Comparison of ENCODE assay signal across 1 cellular context in genomic region chr6:152969688-152970418, GRCh38.
TF ChIP-seq lines count a peak whose summit lies in the region.

No MANE protein-coding gene starts in this region.

TF ChIP-seq in WTC11, 78 proteins besides CTCF, POLR2A, EP300 and RAD21 (continued from another document):
- TF ChIP-seq, protein P1, sequence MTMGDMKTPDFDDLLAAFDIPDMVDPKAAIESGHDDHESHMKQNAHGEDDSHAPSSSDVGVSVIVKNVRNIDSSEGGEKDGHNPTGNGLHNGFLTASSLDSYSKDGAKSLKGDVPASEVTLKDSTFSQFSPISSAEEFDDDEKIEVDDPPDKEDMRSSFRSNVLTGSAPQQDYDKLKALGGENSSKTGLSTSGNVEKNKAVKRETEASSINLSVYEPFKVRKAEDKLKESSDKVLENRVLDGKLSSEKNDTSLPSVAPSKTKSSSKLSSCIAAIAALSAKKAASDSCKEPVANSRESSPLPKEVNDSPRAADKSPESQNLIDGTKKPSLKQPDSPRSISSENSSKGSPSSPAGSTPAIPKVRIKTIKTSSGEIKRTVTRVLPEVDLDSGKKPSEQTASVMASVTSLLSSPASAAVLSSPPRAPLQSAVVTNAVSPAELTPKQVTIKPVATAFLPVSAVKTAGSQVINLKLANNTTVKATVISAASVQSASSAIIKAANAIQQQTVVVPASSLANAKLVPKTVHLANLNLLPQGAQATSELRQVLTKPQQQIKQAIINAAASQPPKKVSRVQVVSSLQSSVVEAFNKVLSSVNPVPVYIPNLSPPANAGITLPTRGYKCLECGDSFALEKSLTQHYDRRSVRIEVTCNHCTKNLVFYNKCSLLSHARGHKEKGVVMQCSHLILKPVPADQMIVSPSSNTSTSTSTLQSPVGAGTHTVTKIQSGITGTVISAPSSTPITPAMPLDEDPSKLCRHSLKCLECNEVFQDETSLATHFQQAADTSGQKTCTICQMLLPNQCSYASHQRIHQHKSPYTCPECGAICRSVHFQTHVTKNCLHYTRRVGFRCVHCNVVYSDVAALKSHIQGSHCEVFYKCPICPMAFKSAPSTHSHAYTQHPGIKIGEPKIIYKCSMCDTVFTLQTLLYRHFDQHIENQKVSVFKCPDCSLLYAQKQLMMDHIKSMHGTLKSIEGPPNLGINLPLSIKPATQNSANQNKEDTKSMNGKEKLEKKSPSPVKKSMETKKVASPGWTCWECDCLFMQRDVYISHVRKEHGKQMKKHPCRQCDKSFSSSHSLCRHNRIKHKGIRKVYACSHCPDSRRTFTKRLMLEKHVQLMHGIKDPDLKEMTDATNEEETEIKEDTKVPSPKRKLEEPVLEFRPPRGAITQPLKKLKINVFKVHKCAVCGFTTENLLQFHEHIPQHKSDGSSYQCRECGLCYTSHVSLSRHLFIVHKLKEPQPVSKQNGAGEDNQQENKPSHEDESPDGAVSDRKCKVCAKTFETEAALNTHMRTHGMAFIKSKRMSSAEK (CRISPR knock-in tag; IDR thresholded peaks at IDR 0.05; ENCODE audit: borderline replicate concordance) = peak; percentile 61; the same call in 1 of the 2 replicates
- TF ChIP-seq, protein P2, sequence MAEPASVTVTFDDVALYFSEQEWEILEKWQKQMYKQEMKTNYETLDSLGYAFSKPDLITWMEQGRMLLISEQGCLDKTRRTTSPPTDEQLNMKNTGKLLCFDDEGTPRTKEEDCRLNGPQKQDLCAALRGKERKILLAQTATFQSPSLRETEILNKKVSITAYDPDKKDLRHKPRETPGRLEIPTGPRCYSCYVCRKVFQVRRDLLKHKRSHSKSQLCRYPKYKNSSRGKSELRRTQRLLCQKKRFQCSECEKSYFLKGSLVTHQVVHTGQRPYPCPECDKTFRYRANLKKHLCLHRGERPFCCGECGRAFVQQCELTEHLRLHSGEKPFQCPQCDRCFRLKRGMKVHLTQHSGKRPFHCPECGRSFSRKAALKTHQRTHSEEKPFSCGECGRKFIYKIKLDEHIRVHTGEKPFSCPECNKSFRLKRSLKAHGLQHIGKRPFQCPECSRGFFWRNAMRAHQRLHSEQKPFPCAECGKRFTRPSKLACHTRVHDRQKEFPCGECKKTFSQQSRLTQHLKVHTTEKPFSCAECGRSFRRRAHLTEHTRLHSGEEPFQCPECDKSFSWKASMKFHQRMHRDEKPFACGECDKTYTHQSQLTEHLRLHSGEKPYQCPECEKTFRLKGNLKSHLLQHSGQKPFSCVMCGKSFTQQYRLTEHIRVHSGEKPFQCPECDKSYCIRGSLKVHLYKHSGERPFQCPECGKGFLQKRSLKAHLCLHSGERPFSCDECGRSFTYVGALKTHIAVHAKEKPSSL (CRISPR knock-in tag; conservative IDR thresholded peaks at IDR 0.05) = no peak; the same call in none of the 2 replicates
- TF ChIP-seq USF1 (CRISPR knock-in tag; IDR thresholded peaks at IDR 0.05) = no peak
- peak; percentile 54; the same call in 1 of the 2 replicates for TF ChIP-seq PRRX2 (CRISPR knock-in tag; IDR thresholded peaks at IDR 0.05)
- no peak for TF ChIP-seq NR3C1 (CRISPR knock-in tag; conservative IDR thresholded peaks at IDR 0.05; ENCODE audit: low read depth)
- TF ChIP-seq ZNF396 (CRISPR knock-in tag; IDR thresholded peaks at IDR 0.05; ENCODE audit: borderline replicate concordance) = no peak
- no peak for TF ChIP-seq IRF1 (CRISPR knock-in tag; IDR thresholded peaks at IDR 0.05)
- TF ChIP-seq SP1 (CRISPR knock-in tag; conservative IDR thresholded peaks at IDR 0.05) = no peak
- no peak for TF ChIP-seq ZNF138 (CRISPR knock-in tag; conservative IDR thresholded peaks at IDR 0.05)
- TF ChIP-seq, protein P3, sequence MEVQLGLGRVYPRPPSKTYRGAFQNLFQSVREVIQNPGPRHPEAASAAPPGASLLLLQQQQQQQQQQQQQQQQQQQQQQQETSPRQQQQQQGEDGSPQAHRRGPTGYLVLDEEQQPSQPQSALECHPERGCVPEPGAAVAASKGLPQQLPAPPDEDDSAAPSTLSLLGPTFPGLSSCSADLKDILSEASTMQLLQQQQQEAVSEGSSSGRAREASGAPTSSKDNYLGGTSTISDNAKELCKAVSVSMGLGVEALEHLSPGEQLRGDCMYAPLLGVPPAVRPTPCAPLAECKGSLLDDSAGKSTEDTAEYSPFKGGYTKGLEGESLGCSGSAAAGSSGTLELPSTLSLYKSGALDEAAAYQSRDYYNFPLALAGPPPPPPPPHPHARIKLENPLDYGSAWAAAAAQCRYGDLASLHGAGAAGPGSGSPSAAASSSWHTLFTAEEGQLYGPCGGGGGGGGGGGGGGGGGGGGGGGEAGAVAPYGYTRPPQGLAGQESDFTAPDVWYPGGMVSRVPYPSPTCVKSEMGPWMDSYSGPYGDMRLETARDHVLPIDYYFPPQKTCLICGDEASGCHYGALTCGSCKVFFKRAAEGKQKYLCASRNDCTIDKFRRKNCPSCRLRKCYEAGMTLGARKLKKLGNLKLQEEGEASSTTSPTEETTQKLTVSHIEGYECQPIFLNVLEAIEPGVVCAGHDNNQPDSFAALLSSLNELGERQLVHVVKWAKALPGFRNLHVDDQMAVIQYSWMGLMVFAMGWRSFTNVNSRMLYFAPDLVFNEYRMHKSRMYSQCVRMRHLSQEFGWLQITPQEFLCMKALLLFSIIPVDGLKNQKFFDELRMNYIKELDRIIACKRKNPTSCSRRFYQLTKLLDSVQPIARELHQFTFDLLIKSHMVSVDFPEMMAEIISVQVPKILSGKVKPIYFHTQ (CRISPR knock-in tag; IDR thresholded peaks at IDR 0.05) = peak; percentile 85; the same call in 1 of the 2 replicates
- TF ChIP-seq ATF1 (CRISPR knock-in tag; IDR thresholded peaks at IDR 0.05) = no peak
- no peak for TF ChIP-seq ESRRA (CRISPR knock-in tag; IDR thresholded peaks at IDR 0.05; ENCODE audit: borderline replicate concordance)
- peak; percentile 48; the same call in 1 of the 2 replicates for TF ChIP-seq EMX1 (CRISPR knock-in tag; IDR thresholded peaks at IDR 0.05)
- no peak for TF ChIP-seq SOX15 (CRISPR knock-in tag; IDR thresholded peaks at IDR 0.05)
- no peak for TF ChIP-seq ZNF317 (CRISPR knock-in tag; IDR thresholded peaks at IDR 0.05; ENCODE audit: borderline replicate concordance, low read depth)
- peak; percentile 42; the same call in 1 of the 2 replicates for TF ChIP-seq NFATC4 (CRISPR knock-in tag; IDR thresholded peaks at IDR 0.05)
- TF ChIP-seq ZBTB43 (CRISPR knock-in tag; IDR thresholded peaks at IDR 0.05) = no peak
- peak; percentile 68 for TF ChIP-seq ZNF671 (CRISPR knock-in tag; IDR thresholded peaks at IDR 0.05)
- TF ChIP-seq NFE2L1 (CRISPR knock-in tag; IDR thresholded peaks at IDR 0.05) = no peak
- TF ChIP-seq, protein P4, sequence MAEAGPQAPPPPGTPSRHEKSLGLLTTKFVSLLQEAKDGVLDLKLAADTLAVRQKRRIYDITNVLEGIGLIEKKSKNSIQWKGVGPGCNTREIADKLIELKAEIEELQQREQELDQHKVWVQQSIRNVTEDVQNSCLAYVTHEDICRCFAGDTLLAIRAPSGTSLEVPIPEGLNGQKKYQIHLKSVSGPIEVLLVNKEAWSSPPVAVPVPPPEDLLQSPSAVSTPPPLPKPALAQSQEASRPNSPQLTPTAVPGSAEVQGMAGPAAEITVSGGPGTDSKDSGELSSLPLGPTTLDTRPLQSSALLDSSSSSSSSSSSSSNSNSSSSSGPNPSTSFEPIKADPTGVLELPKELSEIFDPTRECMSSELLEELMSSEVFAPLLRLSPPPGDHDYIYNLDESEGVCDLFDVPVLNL (CRISPR knock-in tag; IDR thresholded peaks at IDR 0.05; ENCODE audit: borderline replicate concordance, low read depth) = no peak
- TF ChIP-seq, protein P5, sequence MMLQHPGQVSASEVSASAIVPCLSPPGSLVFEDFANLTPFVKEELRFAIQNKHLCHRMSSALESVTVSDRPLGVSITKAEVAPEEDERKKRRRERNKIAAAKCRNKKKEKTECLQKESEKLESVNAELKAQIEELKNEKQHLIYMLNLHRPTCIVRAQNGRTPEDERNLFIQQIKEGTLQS (CRISPR knock-in tag; conservative IDR thresholded peaks at IDR 0.05) = no peak
- TF ChIP-seq, protein P6, sequence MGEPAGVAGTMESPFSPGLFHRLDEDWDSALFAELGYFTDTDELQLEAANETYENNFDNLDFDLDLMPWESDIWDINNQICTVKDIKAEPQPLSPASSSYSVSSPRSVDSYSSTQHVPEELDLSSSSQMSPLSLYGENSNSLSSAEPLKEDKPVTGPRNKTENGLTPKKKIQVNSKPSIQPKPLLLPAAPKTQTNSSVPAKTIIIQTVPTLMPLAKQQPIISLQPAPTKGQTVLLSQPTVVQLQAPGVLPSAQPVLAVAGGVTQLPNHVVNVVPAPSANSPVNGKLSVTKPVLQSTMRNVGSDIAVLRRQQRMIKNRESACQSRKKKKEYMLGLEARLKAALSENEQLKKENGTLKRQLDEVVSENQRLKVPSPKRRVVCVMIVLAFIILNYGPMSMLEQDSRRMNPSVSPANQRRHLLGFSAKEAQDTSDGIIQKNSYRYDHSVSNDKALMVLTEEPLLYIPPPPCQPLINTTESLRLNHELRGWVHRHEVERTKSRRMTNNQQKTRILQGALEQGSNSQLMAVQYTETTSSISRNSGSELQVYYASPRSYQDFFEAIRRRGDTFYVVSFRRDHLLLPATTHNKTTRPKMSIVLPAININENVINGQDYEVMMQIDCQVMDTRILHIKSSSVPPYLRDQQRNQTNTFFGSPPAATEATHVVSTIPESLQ (CRISPR knock-in tag; IDR thresholded peaks at IDR 0.05) = no peak
- no peak for TF ChIP-seq FOXP4 (CRISPR knock-in tag; IDR thresholded peaks at IDR 0.05)
- TF ChIP-seq, protein P7, sequence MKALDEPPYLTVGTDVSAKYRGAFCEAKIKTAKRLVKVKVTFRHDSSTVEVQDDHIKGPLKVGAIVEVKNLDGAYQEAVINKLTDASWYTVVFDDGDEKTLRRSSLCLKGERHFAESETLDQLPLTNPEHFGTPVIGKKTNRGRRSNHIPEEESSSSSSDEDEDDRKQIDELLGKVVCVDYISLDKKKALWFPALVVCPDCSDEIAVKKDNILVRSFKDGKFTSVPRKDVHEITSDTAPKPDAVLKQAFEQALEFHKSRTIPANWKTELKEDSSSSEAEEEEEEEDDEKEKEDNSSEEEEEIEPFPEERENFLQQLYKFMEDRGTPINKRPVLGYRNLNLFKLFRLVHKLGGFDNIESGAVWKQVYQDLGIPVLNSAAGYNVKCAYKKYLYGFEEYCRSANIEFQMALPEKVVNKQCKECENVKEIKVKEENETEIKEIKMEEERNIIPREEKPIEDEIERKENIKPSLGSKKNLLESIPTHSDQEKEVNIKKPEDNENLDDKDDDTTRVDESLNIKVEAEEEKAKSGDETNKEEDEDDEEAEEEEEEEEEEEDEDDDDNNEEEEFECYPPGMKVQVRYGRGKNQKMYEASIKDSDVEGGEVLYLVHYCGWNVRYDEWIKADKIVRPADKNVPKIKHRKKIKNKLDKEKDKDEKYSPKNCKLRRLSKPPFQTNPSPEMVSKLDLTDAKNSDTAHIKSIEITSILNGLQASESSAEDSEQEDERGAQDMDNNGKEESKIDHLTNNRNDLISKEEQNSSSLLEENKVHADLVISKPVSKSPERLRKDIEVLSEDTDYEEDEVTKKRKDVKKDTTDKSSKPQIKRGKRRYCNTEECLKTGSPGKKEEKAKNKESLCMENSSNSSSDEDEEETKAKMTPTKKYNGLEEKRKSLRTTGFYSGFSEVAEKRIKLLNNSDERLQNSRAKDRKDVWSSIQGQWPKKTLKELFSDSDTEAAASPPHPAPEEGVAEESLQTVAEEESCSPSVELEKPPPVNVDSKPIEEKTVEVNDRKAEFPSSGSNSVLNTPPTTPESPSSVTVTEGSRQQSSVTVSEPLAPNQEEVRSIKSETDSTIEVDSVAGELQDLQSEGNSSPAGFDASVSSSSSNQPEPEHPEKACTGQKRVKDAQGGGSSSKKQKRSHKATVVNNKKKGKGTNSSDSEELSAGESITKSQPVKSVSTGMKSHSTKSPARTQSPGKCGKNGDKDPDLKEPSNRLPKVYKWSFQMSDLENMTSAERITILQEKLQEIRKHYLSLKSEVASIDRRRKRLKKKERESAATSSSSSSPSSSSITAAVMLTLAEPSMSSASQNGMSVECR (CRISPR knock-in tag; IDR thresholded peaks at IDR 0.05; ENCODE audit: borderline replicate concordance) = no peak
